Comparison of ENCODE assay signal across 10 cellular contexts in genomic region chr11:110525883-110526282, GRCh38.
DNase-seq lines count a peak whose midpoint lies in the region; ATAC-seq lines count a peak whose summit lies in the region.
"Had no signal": no experiment of that assay in that cellular context is flagged by ENCODE, and none has a peak within 500 bp of the region (broad histone marks: within the 10 kb centered on the region; RNA-seq: fewer than 3 reads in every experiment).

No MANE protein-coding gene starts in this region.

- ATAC-seq in GM19025 (IDR thresholded peaks at IDR 0.05; ENCODE audit: low read depth, unreplicated experiment) (peak; percentile 91), HG03135 (IDR thresholded peaks at IDR 0.05; ENCODE audit: unreplicated experiment) (peak; percentile 91), sciatic nerve (peak; percentile 96)
- peak; percentile 59 for ATAC-seq in activated T-helper 17 cell treated with anti-CD3 and anti-CD28 coated beads, Interleukin-2, amount 50 U/mL, for 72 hours (replicated peaks)

- no peaks in the 10 kb centered on the region for H3K4me1 Mint-ChIP-seq in activated T-helper 17 cell treated with anti-CD3 and anti-CD28 coated beads, Interleukin-2, amount 50 U/mL, for 72 hours

- H3K27me3 Mint-ChIP-seq in activated T-helper 17 cell treated with anti-CD3 and anti-CD28 coated beads, Interleukin-2, amount 50 U/mL, for 72 hours: no peaks in the 10 kb centered on the region
- H3K27me3 Mint-ChIP-seq: activated naive CD4-positive, alpha-beta T cell treated with anti-CD3 and anti-CD28 coated beads, Interleukin-2, amount 50 U/mL, for 24 hours had no signal

- no peak overlapping the region for H3K56ac ChIP-seq in mesendoderm (ENCODE audit: low read length)

- H2BK15ac ChIP-seq in mesendoderm (replicated peaks; ENCODE audit: low read depth): no peak overlapping the region

- WGBS in mesendoderm (ENCODE audit: extremely low coverage, insufficient coverage, low lambda C conversion rate): no CpG with 5 or more reads among the region's 1 CpG

- H4K5ac ChIP-seq in mesendoderm (ENCODE audit: low read length): no peak overlapping the region

- H3K4me3 Mint-ChIP-seq in activated T-helper 17 cell treated with anti-CD3 and anti-CD28 coated beads, Interleukin-2, amount 50 U/mL, for 72 hours: no peak overlapping the region
- H3K4me3 Mint-ChIP-seq: activated naive CD4-positive, alpha-beta T cell treated with anti-CD3 and anti-CD28 coated beads, Interleukin-2, amount 50 U/mL, for 24 hours had no signal

- H3K79me2 ChIP-seq in mesendoderm (ENCODE audit: control insufficient read depth, insufficient read depth, low read length): no peaks in the 10 kb centered on the region

- no peak overlapping the region for H3K27ac Mint-ChIP-seq in activated T-helper 17 cell treated with anti-CD3 and anti-CD28 coated beads, Interleukin-2, amount 50 U/mL, for 72 hours
- H3K27ac Mint-ChIP-seq: activated naive CD4-positive, alpha-beta T cell treated with anti-CD3 and anti-CD28 coated beads, Interleukin-2, amount 50 U/mL, for 24 hours had no signal

- H3K27me3 ChIP-seq in mesendoderm (ENCODE audit: insufficient read depth, low read length, poor library complexity): no peaks in the 10 kb centered on the region
- H3K27me3 ChIP-seq: neutrophil had no signal

- H2BK120ac ChIP-seq in mesendoderm (ENCODE audit: low read depth, low read length): no peak overlapping the region

- H2BK5ac ChIP-seq in mesendoderm (ENCODE audit: low read length): no peak overlapping the region

- H3K4ac ChIP-seq in mesendoderm (ENCODE audit: low read depth, low read length): no peak overlapping the region

- H3K9ac ChIP-seq in mesendoderm (ENCODE audit: low read length): no peak overlapping the region

- H3K18ac ChIP-seq in mesendoderm (ENCODE audit: low read length): no peak overlapping the region

- no peak overlapping the region for H3K23ac ChIP-seq in mesendoderm (ENCODE audit: low read length)

- DNase-seq in sciatic nerve (ENCODE audit: low spot score) (peak; percentile 86), COR-L47 (lab: John Stamatoyannopoulos, UW) (no peak), ecto neural progenitor cell (ENCODE audit: low spot score) (no peak), mesendoderm (no peak)
- DNase-seq in activated CD4-positive, alpha-beta T cell treated with anti-CD3 and anti-CD28 coated beads, Interleukin-2, amount 50 U/mL, for 1 hour: no peak

- intact Hi-C loops in sciatic nerve (cut with DNase I): no loop called here

- H3K36me3 Mint-ChIP-seq in activated T-helper 17 cell treated with anti-CD3 and anti-CD28 coated beads, Interleukin-2, amount 50 U/mL, for 72 hours (ENCODE audit: low read depth): no peaks in the 10 kb centered on the region
- H3K36me3 Mint-ChIP-seq: activated naive CD4-positive, alpha-beta T cell treated with anti-CD3 and anti-CD28 coated beads, Interleukin-2, amount 50 U/mL, for 24 hours had no signal

- H3K36me3 ChIP-seq in mesendoderm (ENCODE audit: control insufficient read depth, insufficient read depth, low read length): no peaks in the 10 kb centered on the region
- H3K36me3 ChIP-seq: neutrophil had no signal

- no peaks in the 10 kb centered on the region for H3K4me1 ChIP-seq in mesendoderm (ENCODE audit: control insufficient read depth, low read depth, low read length)

- H3K79me1 ChIP-seq in mesendoderm (ENCODE audit: low read length): no peaks in the 10 kb centered on the region

- no peak overlapping the region for H3K4me3 ChIP-seq in mesendoderm (ENCODE audit: low read length)

- no peak overlapping the region for H4K8ac ChIP-seq in mesendoderm (ENCODE audit: low read depth, low read length)

- peaks cover 8% of the 10 kb centered on the region for H3K9me3 Mint-ChIP-seq in activated T-helper 17 cell treated with anti-CD3 and anti-CD28 coated beads, Interleukin-2, amount 50 U/mL, for 72 hours

- no peak overlapping the region for H3K4me2 ChIP-seq in mesendoderm (ENCODE audit: low read length)

- no peak overlapping the region for H3K27ac ChIP-seq in mesendoderm (ENCODE audit: low read depth, low read length)
- H3K27ac ChIP-seq: neutrophil had no signal

- H2AK5ac ChIP-seq in mesendoderm (ENCODE audit: low read length): no peak overlapping the region
